Comparison of ENCODE assay signal across 1 cellular context in genomic region chr2:9247786-9248185, GRCh38.
A peak's percentile ranks its signal among the peaks of the same experiment; 100 is the strongest.
TF ChIP-seq lines count a peak whose summit lies in the region.

No MANE protein-coding gene starts in this region.

TF ChIP-seq in SK-N-SH, 30 proteins besides CTCF, POLR2A, EP300 and RAD21 (continued from another document):
- TF ChIP-seq REST (IDR thresholded peaks at IDR 0.05; ENCODE audit: low read depth, low read length) (no peak), IRF3 (IDR thresholded peaks at IDR 0.05; ENCODE audit: low read depth, low read length) (no peak), ELF1 (IDR thresholded peaks at IDR 0.05) (no peak), RFX5 (IDR thresholded peaks at IDR 0.05; ENCODE audit: low read length) (no peak), CHD2 (IDR thresholded peaks at IDR 0.05; ENCODE audit: low read length, partially characterized antibody) (peak; percentile 76), EZH2phosphoT487 (IDR thresholded peaks at IDR 0.05; ENCODE audit: borderline replicate concordance, low read depth) (no peak), RCOR1 (IDR thresholded peaks at IDR 0.05; ENCODE audit: low read length) (peak; percentile 86; the same call in 1 of the 2 replicates), NRF1 (IDR thresholded peaks at IDR 0.05; ENCODE audit: low read depth, low read length) (no peak), MAX (IDR thresholded peaks at IDR 0.05; ENCODE audit: low read depth) (no peak), ZBTB33 (IDR thresholded peaks at IDR 0.05; ENCODE audit: borderline replicate concordance, low read depth) (no peak), NFIC (IDR thresholded peaks at IDR 0.05; ENCODE audit: borderline replicate concordance) (no peak; the same call in 1 of the 2 replicates)
